18 cellular contexts compared by ENCODE assay signal in the genomic region with DNA sequence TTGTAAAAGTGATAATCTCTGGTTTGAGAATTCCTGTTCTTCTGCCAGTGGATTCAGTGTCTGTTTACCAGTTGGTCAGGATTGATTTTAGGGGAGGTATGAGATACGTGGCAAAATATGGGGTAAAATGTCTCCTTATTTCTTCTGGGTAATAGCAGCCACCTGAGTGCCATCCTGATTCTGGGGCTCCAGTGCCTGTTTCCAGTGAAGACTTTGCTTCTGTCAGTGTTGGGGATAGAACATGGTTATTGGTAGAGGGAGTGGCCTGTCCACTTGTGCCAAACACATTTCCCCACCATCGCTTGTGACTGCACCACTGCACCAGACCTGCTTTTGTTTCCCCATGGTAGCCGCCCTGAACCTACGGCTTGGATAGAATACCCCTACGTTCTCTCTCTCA. TPM values are rescaled to one million over a fixed set of nuclear protein-coding genes. Genes with fewer than 3 reads are reported as not detected.
A peak's percentile ranks its signal among the peaks of the same experiment; 100 is the strongest.
DNase-seq lines count a peak whose midpoint lies in the region; ATAC-seq, FAIRE-seq and TF ChIP-seq lines count a peak whose summit lies in the region.
"Had no signal": no experiment of that assay in that cellular context is flagged by ENCODE, and none has a peak within 500 bp of the region (broad histone marks: within the 10 kb centered on the region; RNA-seq: fewer than 3 reads in every experiment).

No MANE protein-coding gene starts in this region.

- DNase-seq in AG04450 (ENCODE audit: low read depth, low spot score): no peak
- no peak for DNase-seq in CD4-positive, CD25-positive, alpha-beta regulatory T cell
- no peak for DNase-seq in activated CD4-positive, alpha-beta memory T cell treated with anti-CD3 and anti-CD28 coated beads, Interleukin-2, amount 10 ng/mL, durations not matched to agents 7 days and 5 days
- no peak for DNase-seq in HepG2 (ENCODE audit: low spot score)
- DNase-seq in pancreas: no peak
- no peak for DNase-seq in thyroid gland
- no peak for DNase-seq in AG20443 (ENCODE audit: low spot score)
- DNase-seq: activated CD4-positive, alpha-beta T cell treated with anti-CD3 and anti-CD28 coated beads for 48 hours; foreskin fibroblast; hypothalamus; NCI-H2029 treated with DMSO at 0.1 percent for 48 hours; NCI-H510A treated with DMSO at 0.1 percent for 48 hours; ovary had no signal

- no peak for ATAC-seq in CD4-positive, CD25-positive, alpha-beta regulatory T cell (ENCODE audit: low read depth in 2 of 2)
- peak; percentile 14; the same call in 2 of the 3 replicates for ATAC-seq in HepG2
- no peak for ATAC-seq in pancreas

- WGBS in HepG2 (ENCODE audit: low lambda C conversion rate): 95% methylated on average over 5 of the region's 5 CpGs
- WGBS in pancreas, 2 donors: 81% methylated on average over 5 of the region's 5 CpGs
- 85 to 91% methylated on average over 5 of the region's 5 CpGs for WGBS in thyroid gland, 2 donors

- H3K4me2 ChIP-seq in HepG2 (ENCODE audit: low read depth, low read length): no peak overlapping the region

- POLR2A ChIA-PET in AG04450 (lab: Yijun Ruan, JAX) (interaction anchor here (0.6 kb wide), 1 partner anchor 12 kb away, joined by 3 read pairs; no protein-coding TSS in a partner anchor), HepG2 (lab: Yijun Ruan, JAX) (no interaction called here)
- POLR2A ChIA-PET in activated CD4-positive, alpha-beta memory T cell treated with anti-CD3 and anti-CD28 coated beads, Interleukin-2, amount 10 ng/mL, durations not matched to agents 7 days and 5 days (lab: Charles Lee): no interaction called here

- no peak for TF ChIP-seq EP300 in HepG2 (IDR thresholded peaks at IDR 0.05; ENCODE audit: low read depth in 2 of 2, low read length in 2 of 2)
- TF ChIP-seq EP300 in HepG2 (CRISPR knock-in tag; IDR thresholded peaks at IDR 0.05; ENCODE audit: borderline replicate concordance): no peak

- H3K4me3 Mint-ChIP-seq in CD4-positive, CD25-positive, alpha-beta regulatory T cell: peak overlapping the region in 2 of 4 donors; percentile 66 to 70
- no peak overlapping the region for H3K4me3 Mint-ChIP-seq in activated CD4-positive, alpha-beta memory T cell treated with anti-CD3 and anti-CD28 coated beads, Interleukin-2, amount 10 ng/mL, durations not matched to agents 7 days and 5 days

- no peaks in the 10 kb centered on the region for H3K9me3 ChIP-seq in AG04450 (ENCODE audit: control insufficient read depth, insufficient read depth, low read length)
- H3K9me3 ChIP-seq in CD4-positive, CD25-positive, alpha-beta regulatory T cell (ENCODE audit: control insufficient read depth in 2 of 2, low read length in 2 of 2): no peaks in the 10 kb centered on the region
- H3K9me3 ChIP-seq in HepG2 (ENCODE audit: low read length): no peaks in the 10 kb centered on the region
- H3K9me3 ChIP-seq in pancreas: no peaks in the 10 kb centered on the region
- H3K9me3 ChIP-seq in thyroid gland: no peaks in the 10 kb centered on the region
- H3K9me3 ChIP-seq: ascending aorta, ovary, SJSA1, suprapubic skin had no signal

- H3K4me3 ChIP-seq in AG04450 (ENCODE audit: low read depth, low read length) (no peak overlapping the region), HepG2 (replicated peaks in 1 of 3; ENCODE audit: insufficient read depth in 1 of 3, low read depth in 2 of 3, low read length in 3 of 3) (no peak overlapping the region), pancreas (no peak overlapping the region), thyroid gland (replicated peaks in 1 of 3) (no peak overlapping the region)
- H3K4me3 ChIP-seq in CD4-positive, CD25-positive, alpha-beta regulatory T cell (ENCODE audit: low read depth, low read length): no peak overlapping the region
- H3K4me3 ChIP-seq: ascending aorta, ovary, SJSA1, suprapubic skin had no signal

- H3K27ac ChIP-seq in AG04450 (ENCODE audit: low read depth, low read length) (peak overlapping the region; percentile 11), HepG2 (ENCODE audit: extremely low read length, insufficient read depth, low read length) (peak overlapping the region; percentile 43), pancreas (no peak overlapping the region), thyroid gland (no peak overlapping the region)
- H3K27ac ChIP-seq in CD4-positive, CD25-positive, alpha-beta regulatory T cell (ENCODE audit: insufficient read depth, low read length, poor library complexity, severe bottlenecking): no peak overlapping the region
- H3K27ac ChIP-seq: HL-60, ovary, SJSA1, suprapubic skin had no signal

- in situ Hi-C loops in HepG2 (cut with HindIII; ENCODE audit: extremely low pct_ligation_motif_present, low pct_unique_long_range_greater_than_20kb): no loop called here

- H2AFZ ChIP-seq in HepG2 (ENCODE audit: low read length): no peak overlapping the region

- H4K20me1 ChIP-seq in HepG2 (ENCODE audit: insufficient read depth, low read length): peaks cover 90% of the 10 kb centered on the region

- H3K27me3 ChIP-seq in AG04450 (ENCODE audit: control insufficient read depth, insufficient read depth, low read length) (no peaks in the 10 kb centered on the region), HepG2 (ENCODE audit: control insufficient read depth in 1 of 2, insufficient read depth in 2 of 2, low read length in 2 of 2) (no peaks in the 10 kb centered on the region), pancreas (no peaks in the 10 kb centered on the region), thyroid gland (no peaks in the 10 kb centered on the region)
- no peaks in the 10 kb centered on the region for H3K27me3 ChIP-seq in CD4-positive, CD25-positive, alpha-beta regulatory T cell (ENCODE audit: control insufficient read depth, insufficient read depth, low read length)
- H3K27me3 ChIP-seq: ascending aorta, ovary, SJSA1, suprapubic skin had no signal

- H3K27ac Mint-ChIP-seq in CD4-positive, CD25-positive, alpha-beta regulatory T cell: peak overlapping the region; percentile 61 to 75 (median 71)
- peak overlapping the region; percentile 51 for H3K27ac Mint-ChIP-seq in activated CD4-positive, alpha-beta memory T cell treated with anti-CD3 and anti-CD28 coated beads, Interleukin-2, amount 10 ng/mL, durations not matched to agents 7 days and 5 days

- H3K27me3 Mint-ChIP-seq in CD4-positive, CD25-positive, alpha-beta regulatory T cell: no peaks in the 10 kb centered on the region
- H3K27me3 Mint-ChIP-seq in activated CD4-positive, alpha-beta memory T cell treated with anti-CD3 and anti-CD28 coated beads, Interleukin-2, amount 10 ng/mL, durations not matched to agents 7 days and 5 days: no peaks in the 10 kb centered on the region

- peaks cover 20% of the 10 kb centered on the region for H3K36me3 Mint-ChIP-seq in CD4-positive, CD25-positive, alpha-beta regulatory T cell
- peaks cover 41% of the 10 kb centered on the region for H3K36me3 Mint-ChIP-seq in activated CD4-positive, alpha-beta memory T cell treated with anti-CD3 and anti-CD28 coated beads, Interleukin-2, amount 10 ng/mL, durations not matched to agents 7 days and 5 days (ENCODE audit: low read depth)

- peaks cover 34 to 92% (median 56%) of the 10 kb centered on the region in 4 donors for H3K4me1 Mint-ChIP-seq in CD4-positive, CD25-positive, alpha-beta regulatory T cell
- H3K4me1 Mint-ChIP-seq in activated CD4-positive, alpha-beta memory T cell treated with anti-CD3 and anti-CD28 coated beads, Interleukin-2, amount 10 ng/mL, durations not matched to agents 7 days and 5 days: peaks cover 76% of the 10 kb centered on the region

- no peak for TF ChIP-seq RAD21 in HepG2 (CRISPR knock-in tag; IDR thresholded peaks at IDR 0.05)

- peaks cover 18% of the 10 kb centered on the region for H3K36me3 ChIP-seq in CD4-positive, CD25-positive, alpha-beta regulatory T cell (ENCODE audit: control insufficient read depth, insufficient read depth, low read length)
- H3K36me3 ChIP-seq in HepG2 (replicated peaks in 1 of 2; ENCODE audit: control insufficient read depth in 1 of 2, insufficient read depth in 2 of 2, low read length in 2 of 2): peaks cover 16 to 54% of the 10 kb centered on the region in 2 experiments
- H3K36me3 ChIP-seq in pancreas: peaks cover 0 to 8% (median 0%) of the 10 kb centered on the region in 3 donors
- peaks cover 5 to 18% of the 10 kb centered on the region in 2 donors for H3K36me3 ChIP-seq in thyroid gland
- H3K36me3 ChIP-seq: ovary had no signal

- peaks cover 74% of the 10 kb centered on the region for H3K4me1 ChIP-seq in CD4-positive, CD25-positive, alpha-beta regulatory T cell (ENCODE audit: control insufficient read depth, insufficient read depth, low read length, poor library complexity, severe bottlenecking)
- H3K4me1 ChIP-seq in HepG2 (ENCODE audit: insufficient read depth, low read length) (peaks cover 49% of the 10 kb centered on the region), pancreas (peaks cover 0 to 3% (median 3%) of the 10 kb centered on the region in 3 donors), thyroid gland (peaks cover 0 to 30% of the 10 kb centered on the region in 2 donors)

- CTCF ChIA-PET in AG04450 (lab: Charles Lee): no interaction called here
- CTCF ChIA-PET in activated CD4-positive, alpha-beta memory T cell treated with anti-CD3 and anti-CD28 coated beads, Interleukin-2, amount 10 ng/mL, durations not matched to agents 7 days and 5 days (lab: Charles Lee): interaction anchor here (1.0 kb wide), 1 partner anchor 117 kb away, joined by 3 read pairs; no protein-coding TSS in a partner anchor
- CTCF ChIA-PET in HepG2 (lab: Yijun Ruan, JAX; ENCODE audit: low intra/inter-chr PET ratio, low total read pairs): no interaction called here

- TF ChIP-seq CTCF in AG04450 (IDR thresholded peaks at IDR 0.05; ENCODE audit: low read depth, low read length) (no peak), HepG2 (CRISPR knock-in tag; IDR thresholded peaks at IDR 0.05) (no peak), pancreas (IDR thresholded peaks at IDR 0.05) (no peak), thyroid gland (IDR thresholded peaks at IDR 0.05) (no peak)

- intact Hi-C loops in HepG2 (cut with micrococcal nuclease; ENCODE audit: unreplicated experiment) (no loop called here), pancreas (cut with DNase I) (no loop called here), thyroid gland (cut with DNase I) (no loop called here)

- no peak overlapping the region for H3K9ac ChIP-seq in HepG2 (ENCODE audit: insufficient read depth, low read depth, low read length)

- BruUV-seq in HepG2 (replicated peaks; lab: Mats Ljungman, UMichigan): no TSS peak

- TF ChIP-seq POLR2A in HepG2 (IDR thresholded peaks at IDR 0.05; ENCODE audit: insufficient read depth in 1 of 2, low read depth in 2 of 2, low read length in 2 of 2) (no peak), thyroid gland (IDR thresholded peaks at IDR 0.05) (no peak)

- H3K9me3 Mint-ChIP-seq in CD4-positive, CD25-positive, alpha-beta regulatory T cell: peaks cover 0 to 2% (median 0%) of the 10 kb centered on the region in 7 donors
- no peaks in the 10 kb centered on the region for H3K9me3 Mint-ChIP-seq in activated CD4-positive, alpha-beta memory T cell treated with anti-CD3 and anti-CD28 coated beads, Interleukin-2, amount 10 ng/mL, durations not matched to agents 7 days and 5 days

- FAIRE-seq in HepG2 (lab: Jason Lieb, UNC): no peak
- FAIRE-seq in pancreas (lab: Jason Lieb, UNC): no peak
- FAIRE-seq: colon had no signal

- peaks cover 96% of the 10 kb centered on the region for H3K79me2 ChIP-seq in HepG2 (ENCODE audit: insufficient read depth, low read length)

RNA-seq across cellular contexts. Expression of gene PANK2, which starts 15.7 kb away (rescaled TPM):
- 24.9 and 32.2 TPM in 2 replicates for polyA plus RNA-seq in AG04450 (2011; rRNA removed)
- 27.8 and 35.2 TPM in 2 replicates for polyA minus RNA-seq in AG04450 (2011; rRNA and poly(A)+ RNA removed)
- 63.2 TPM for total RNA-seq in CD4-positive, CD25-positive, alpha-beta regulatory T cell
- 10 to 100 TPM; 44.4 to 59.3 (median 49.8) TPM for polyA plus RNA-seq in CD4-positive, CD25-positive, alpha-beta regulatory T cell
- 10 to 100 TPM; 63.3 to 63.8 TPM for total RNA-seq in activated CD4-positive, alpha-beta memory T cell treated with anti-CD3 and anti-CD28 coated beads, Interleukin-2, amount 10 ng/mL, durations not matched to agents 7 days and 5 days
- total RNA-seq in HepG2 (2016; rRNA removed; fragmentation: Illumina TruSeq; extraction: Trizol): 123 and 127 TPM in 2 replicates
- total RNA-seq in HepG2 (2016; cell fraction: cytosol; rRNA removed; fragmentation: Illumina TruSeq; extraction: Trizol; ENCODE audit: low read depth): 91.5 and 107 TPM in 2 replicates
- 126 TPM in 2 replicates for total RNA-seq in HepG2 (2016; cell fraction: insoluble cytoplasmic fraction; rRNA removed; fragmentation: Illumina TruSeq; extraction: Trizol)
- total RNA-seq in HepG2 (2016; cell fraction: membrane; rRNA removed; fragmentation: Illumina TruSeq; extraction: Trizol): 107 and 121 TPM in 2 replicates
- 89.8 and 90.2 TPM in 2 replicates for total RNA-seq in HepG2 (2016; cell fraction: nucleus; rRNA removed; fragmentation: Illumina TruSeq; extraction: Trizol)
- 31.2 and 39.2 TPM in 2 replicates for polyA plus RNA-seq in HepG2 (2011; rRNA removed)
- 23.0 and 31.7 TPM in 2 replicates for polyA plus RNA-seq in HepG2 (2011; cell fraction: cytosol; rRNA removed)
- polyA plus RNA-seq in HepG2 (2011; cell fraction: nucleus; rRNA removed): 41.6 and 42.6 TPM in 2 replicates
- polyA plus RNA-seq in HepG2 (2012): 57.3 and 61.8 TPM in 2 replicates
- 37.8 and 43.1 TPM in 2 replicates for polyA plus RNA-seq in HepG2 (2016; cell fraction: cytosol; fragmentation: Illumina TruSeq; extraction: Trizol; ENCODE audit: low read depth)
- 105 and 120 TPM in 2 replicates for polyA plus RNA-seq in HepG2 (2016; cell fraction: insoluble cytoplasmic fraction; fragmentation: Illumina TruSeq; extraction: Trizol; ENCODE audit: low read depth)
- 70.7 and 71.1 TPM in 2 replicates for polyA plus RNA-seq in HepG2 (2016; cell fraction: membrane; fragmentation: Illumina TruSeq; extraction: Trizol; ENCODE audit: low read depth)
- 77.9 and 84.3 TPM in 2 replicates for polyA plus RNA-seq in HepG2 (2016; cell fraction: nucleus; fragmentation: Illumina TruSeq; extraction: Trizol; ENCODE audit: insufficient read depth, low read depth)
- polyA minus RNA-seq in HepG2 (2011; rRNA and poly(A)+ RNA removed; ENCODE audit: low replicate concordance): 24.2 and 40.6 TPM in 2 replicates
- 23.3 and 28.9 TPM in 2 replicates for polyA minus RNA-seq in HepG2 (2011; cell fraction: cytosol; rRNA and poly(A)+ RNA removed)
- 83.4 and 101 TPM in 2 replicates for polyA minus RNA-seq in HepG2 (2011; cell fraction: nucleus; rRNA and poly(A)+ RNA removed)
- 10 to 100 TPM; 10.1 to 18.0 (median 12.5) TPM for total RNA-seq in pancreas
- polyA plus RNA-seq in pancreas: 10 to 100 TPM; 14.6 to 23.4 TPM
- total RNA-seq in thyroid gland: 10 to 100 TPM; 52.3 to 63.4 (median 61.4) TPM

RNA-seq across cellular contexts. Expression of gene MAVS, which starts 58.2 kb away (rescaled TPM):
- polyA plus RNA-seq in AG04450 (2011; rRNA removed) (16.4 and 18.2 TPM in 2 replicates), HepG2 (2011; rRNA removed) (27.3 and 27.8 TPM in 2 replicates), pancreas (10 to 100 TPM in 1 of 2 donors, 1 to 10 TPM in 1; 9.5 to 20.5 TPM)
- 40.2 and 42.4 TPM in 2 replicates for polyA minus RNA-seq in AG04450 (2011; rRNA and poly(A)+ RNA removed)
- total RNA-seq in CD4-positive, CD25-positive, alpha-beta regulatory T cell: 26.1 TPM
- polyA plus RNA-seq in CD4-positive, CD25-positive, alpha-beta regulatory T cell: 1 to 10 TPM; 3.5 to 4.7 (median 3.8) TPM
- total RNA-seq in activated CD4-positive, alpha-beta memory T cell treated with anti-CD3 and anti-CD28 coated beads, Interleukin-2, amount 10 ng/mL, durations not matched to agents 7 days and 5 days: 10 to 100 TPM; 31.1 to 31.6 TPM
- total RNA-seq in HepG2 (2016; rRNA removed; fragmentation: Illumina TruSeq; extraction: Trizol) (36.6 and 44.4 TPM in 2 replicates), pancreas (10 to 100 TPM; 17.2 to 25.1 (median 21.6) TPM), thyroid gland (10 to 100 TPM; 30.4 to 52.3 (median 39.0) TPM)
- total RNA-seq in HepG2 (2016; cell fraction: cytosol; rRNA removed; fragmentation: Illumina TruSeq; extraction: Trizol; ENCODE audit: low read depth): 4.7 and 5.3 TPM in 2 replicates
- total RNA-seq in HepG2 (2016; cell fraction: insoluble cytoplasmic fraction; rRNA removed; fragmentation: Illumina TruSeq; extraction: Trizol): 37.6 and 37.9 TPM in 2 replicates
- 17.4 and 17.9 TPM in 2 replicates for total RNA-seq in HepG2 (2016; cell fraction: membrane; rRNA removed; fragmentation: Illumina TruSeq; extraction: Trizol)
- total RNA-seq in HepG2 (2016; cell fraction: nucleus; rRNA removed; fragmentation: Illumina TruSeq; extraction: Trizol): 23.6 and 27.3 TPM in 2 replicates
- 15.7 and 16.8 TPM in 2 replicates for polyA plus RNA-seq in HepG2 (2011; cell fraction: cytosol; rRNA removed)
- 36.4 and 42.5 TPM in 2 replicates for polyA plus RNA-seq in HepG2 (2011; cell fraction: nucleus; rRNA removed)
- polyA plus RNA-seq in HepG2 (2012): 18.3 and 22.8 TPM in 2 replicates
- polyA plus RNA-seq in HepG2 (2016; cell fraction: cytosol; fragmentation: Illumina TruSeq; extraction: Trizol; ENCODE audit: low read depth): 2.6 TPM in 2 replicates
- polyA plus RNA-seq in HepG2 (2016; cell fraction: insoluble cytoplasmic fraction; fragmentation: Illumina TruSeq; extraction: Trizol; ENCODE audit: low read depth): 25.4 and 30.9 TPM in 2 replicates
- 6.2 and 7.0 TPM in 2 replicates for polyA plus RNA-seq in HepG2 (2016; cell fraction: membrane; fragmentation: Illumina TruSeq; extraction: Trizol; ENCODE audit: low read depth)
- polyA plus RNA-seq in HepG2 (2016; cell fraction: nucleus; fragmentation: Illumina TruSeq; extraction: Trizol; ENCODE audit: insufficient read depth, low read depth): 35.3 and 39.8 TPM in 2 replicates
- 25.5 and 99.2 TPM in 2 replicates for polyA minus RNA-seq in HepG2 (2011; rRNA and poly(A)+ RNA removed; ENCODE audit: low replicate concordance)
- polyA minus RNA-seq in HepG2 (2011; cell fraction: cytosol; rRNA and poly(A)+ RNA removed): 36.0 and 39.4 TPM in 2 replicates
- polyA minus RNA-seq in HepG2 (2011; cell fraction: nucleus; rRNA and poly(A)+ RNA removed): 27.7 and 33.1 TPM in 2 replicates

Comparison
In these comparisons a context has a peak if more than half of its experiments do, and no peak if none do; other contexts are left out.
1. H3K27ac ChIP-seq: peak in AG04450 (single experiment) and HepG2 (single experiment); none in CD4-positive, CD25-positive, alpha-beta regulatory T cell (single experiment), pancreas (0 of 4) and thyroid gland (0 of 3).